ENCODE assay signal across 6 cellular contexts in the genomic region with DNA sequence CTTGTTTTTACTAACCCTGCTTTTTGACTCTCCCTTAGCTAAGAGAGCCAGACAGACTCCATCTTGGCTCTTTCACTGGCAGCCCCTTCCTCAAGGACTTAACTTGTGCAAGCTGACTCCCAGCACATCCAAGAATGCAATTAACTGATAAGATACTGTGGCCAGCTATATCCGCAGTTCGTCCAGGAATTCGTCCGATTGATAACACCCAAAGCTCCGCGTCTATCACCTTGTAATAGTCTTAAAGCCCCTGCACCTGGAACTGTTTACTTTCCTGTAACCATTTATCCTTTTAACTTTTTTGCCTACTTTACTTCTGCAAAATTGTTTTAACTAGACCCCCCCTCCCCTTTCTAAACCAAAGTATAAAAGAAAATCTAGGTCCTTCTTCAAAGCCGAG. TPM values are rescaled to one million over a fixed set of nuclear protein-coding genes. Genes with fewer than 3 reads are reported as not detected.
"Had no signal": no experiment of that assay in that cellular context is flagged by ENCODE, and none has a peak within 500 bp of the region (broad histone marks: within the 10 kb centered on the region; RNA-seq: fewer than 3 reads in every experiment).

No MANE protein-coding gene starts in this region.

RNA-seq across cellular contexts. Expression of gene WDR72, which starts 50.8 kb away (rescaled TPM):
- total RNA-seq: OCI-LY7, Peyer's patch, Right ventricle myocardium inferior, RPMI7951, SJCRH30, SJSA1 had no signal
